ENCODE assay signal across 17 cellular contexts in genomic region chr13:88142653-88143052, GRCh38.
"Had no signal": no experiment of that assay in that cellular context is flagged by ENCODE, and none has a peak within 500 bp of the region (broad histone marks: within the 10 kb centered on the region; RNA-seq: fewer than 3 reads in every experiment).

No MANE protein-coding gene starts in this region.

- DNase-seq: activated B cell treated with CpG ODN at 0.5 μM for 24 hours; activated CD4-positive, alpha-beta memory T cell treated with anti-CD3 and anti-CD28 coated beads for 36 hours; activated CD4-positive, alpha-beta T cell treated with anti-CD3 and anti-CD28 coated beads for 4 hours; cerebellar nuclear complex; cortex of kidney; gastrocnemius medialis; head of caudate nucleus; kidney; left lung; stimulated activated CD4-positive, alpha-beta T cell treated with anti-CD3 and anti-CD28 coated beads, Interleukin-12 subunit alpha, Interleukin-12 subunit beta, amount 100 ng/mL, for 4 hours; stimulated activated CD4-positive, alpha-beta T cell treated with anti-CD3 and anti-CD28 coated beads, Interleukin-1b, Interleukin-23, amount 100 ng/mL, for 48 hours; stimulated activated naive CD4-positive, alpha-beta T cell treated with Interleukin-2 at 50 U/mL for 16 hours; tibial artery had no signal

- H3K4me3 ChIP-seq: gastrocnemius medialis, left lung, tibial artery had no signal

- H3K4me1 Mint-ChIP-seq: activated B cell treated with CpG ODN at 0.5 μM for 24 hours, neural crest cell had no signal

- ATAC-seq: esophagus mucosa, gastrocnemius medialis, left lung had no signal

- H3K9me3 ChIP-seq: gastrocnemius medialis had no signal

- H3K4me3 Mint-ChIP-seq: activated B cell treated with CpG ODN at 0.5 μM for 24 hours; activated CD4-positive, alpha-beta memory T cell treated with anti-CD3 and anti-CD28 coated beads for 36 hours; activated naive CD8-positive, alpha-beta T cell; neural crest cell had no signal

- H3K27me3 Mint-ChIP-seq: activated B cell treated with CpG ODN at 0.5 μM for 24 hours; activated CD4-positive, alpha-beta memory T cell treated with anti-CD3 and anti-CD28 coated beads for 36 hours; activated naive CD8-positive, alpha-beta T cell; progenitor cell of endocrine pancreas had no signal

- H3K4me1 ChIP-seq: gastrocnemius medialis, left lung, tibial artery had no signal

- H3K27me3 ChIP-seq: gastrocnemius medialis, left lung, tibial artery had no signal

- H3K27ac ChIP-seq: gastrocnemius medialis, left lung, tibial artery had no signal

- H3K36me3 Mint-ChIP-seq: activated CD4-positive, alpha-beta memory T cell treated with anti-CD3 and anti-CD28 coated beads for 36 hours; activated naive CD8-positive, alpha-beta T cell had no signal

- H3K27ac Mint-ChIP-seq: activated B cell treated with CpG ODN at 0.5 μM for 24 hours; activated CD4-positive, alpha-beta memory T cell treated with anti-CD3 and anti-CD28 coated beads for 36 hours; activated naive CD8-positive, alpha-beta T cell; progenitor cell of endocrine pancreas had no signal

- H3K9me3 Mint-ChIP-seq: activated B cell treated with CpG ODN at 0.5 μM for 24 hours had no signal

- H3K36me3 ChIP-seq: gastrocnemius medialis, left lung, tibial artery had no signal
